Comparison of ENCODE assay signal across 9 cellular contexts in the genomic region with DNA sequence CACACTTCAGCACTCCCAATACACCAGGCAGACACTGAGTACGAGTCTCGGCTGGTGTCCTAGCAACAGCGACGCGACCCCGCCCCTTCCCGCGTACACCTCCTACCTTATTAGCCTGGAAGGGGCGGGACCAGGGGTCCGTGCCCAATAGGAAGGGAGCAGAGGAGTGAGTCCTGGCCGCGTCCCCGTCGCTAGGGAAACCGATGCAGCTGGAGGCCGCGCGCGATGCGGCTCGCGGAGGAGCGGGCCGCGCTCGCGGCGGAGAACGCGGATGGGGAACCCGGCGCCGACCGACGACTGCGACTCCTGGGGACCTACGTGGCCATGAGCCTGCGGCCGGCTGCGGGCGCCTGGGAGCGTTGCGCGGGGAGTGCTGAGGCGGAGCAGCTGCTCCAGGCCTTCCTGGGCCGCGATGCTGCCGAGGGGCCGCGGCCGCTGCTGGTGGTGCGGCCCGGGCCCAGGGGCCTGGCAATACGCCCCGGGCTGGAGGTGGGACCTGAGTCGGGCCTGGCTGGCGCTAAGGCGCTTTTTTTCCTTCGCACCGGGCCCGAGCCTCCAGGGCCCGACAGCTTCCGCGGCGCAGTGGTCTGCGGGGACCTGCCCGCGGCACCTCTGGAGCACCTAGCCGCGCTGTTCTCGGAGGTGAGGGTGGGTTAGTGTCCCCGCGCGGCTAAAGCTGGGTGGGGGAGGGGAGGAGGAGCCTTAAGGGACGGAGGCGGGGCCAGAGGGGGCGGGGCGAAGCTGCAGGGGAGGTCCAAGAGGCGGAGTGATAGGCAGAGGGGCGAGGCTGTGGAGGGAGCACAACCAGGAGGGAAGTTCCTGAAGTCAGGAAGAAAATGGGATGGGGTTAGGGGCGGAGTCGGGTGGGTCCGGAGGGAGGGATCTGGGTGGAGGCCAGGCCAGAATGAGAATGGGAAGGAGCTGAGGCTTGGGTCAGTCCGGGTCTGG. TPM values are rescaled to one million over a fixed set of nuclear protein-coding genes. Genes with fewer than 3 reads are reported as not detected.
DNase-seq lines count a peak whose midpoint lies in the region; FAIRE-seq and TF ChIP-seq lines count a peak whose summit lies in the region.
"Had no signal": no experiment of that assay in that cellular context is flagged by ENCODE, and none has a peak within 500 bp of the region (broad histone marks: within the 10 kb centered on the region; RNA-seq: fewer than 3 reads in every experiment).

A gene with protein sequence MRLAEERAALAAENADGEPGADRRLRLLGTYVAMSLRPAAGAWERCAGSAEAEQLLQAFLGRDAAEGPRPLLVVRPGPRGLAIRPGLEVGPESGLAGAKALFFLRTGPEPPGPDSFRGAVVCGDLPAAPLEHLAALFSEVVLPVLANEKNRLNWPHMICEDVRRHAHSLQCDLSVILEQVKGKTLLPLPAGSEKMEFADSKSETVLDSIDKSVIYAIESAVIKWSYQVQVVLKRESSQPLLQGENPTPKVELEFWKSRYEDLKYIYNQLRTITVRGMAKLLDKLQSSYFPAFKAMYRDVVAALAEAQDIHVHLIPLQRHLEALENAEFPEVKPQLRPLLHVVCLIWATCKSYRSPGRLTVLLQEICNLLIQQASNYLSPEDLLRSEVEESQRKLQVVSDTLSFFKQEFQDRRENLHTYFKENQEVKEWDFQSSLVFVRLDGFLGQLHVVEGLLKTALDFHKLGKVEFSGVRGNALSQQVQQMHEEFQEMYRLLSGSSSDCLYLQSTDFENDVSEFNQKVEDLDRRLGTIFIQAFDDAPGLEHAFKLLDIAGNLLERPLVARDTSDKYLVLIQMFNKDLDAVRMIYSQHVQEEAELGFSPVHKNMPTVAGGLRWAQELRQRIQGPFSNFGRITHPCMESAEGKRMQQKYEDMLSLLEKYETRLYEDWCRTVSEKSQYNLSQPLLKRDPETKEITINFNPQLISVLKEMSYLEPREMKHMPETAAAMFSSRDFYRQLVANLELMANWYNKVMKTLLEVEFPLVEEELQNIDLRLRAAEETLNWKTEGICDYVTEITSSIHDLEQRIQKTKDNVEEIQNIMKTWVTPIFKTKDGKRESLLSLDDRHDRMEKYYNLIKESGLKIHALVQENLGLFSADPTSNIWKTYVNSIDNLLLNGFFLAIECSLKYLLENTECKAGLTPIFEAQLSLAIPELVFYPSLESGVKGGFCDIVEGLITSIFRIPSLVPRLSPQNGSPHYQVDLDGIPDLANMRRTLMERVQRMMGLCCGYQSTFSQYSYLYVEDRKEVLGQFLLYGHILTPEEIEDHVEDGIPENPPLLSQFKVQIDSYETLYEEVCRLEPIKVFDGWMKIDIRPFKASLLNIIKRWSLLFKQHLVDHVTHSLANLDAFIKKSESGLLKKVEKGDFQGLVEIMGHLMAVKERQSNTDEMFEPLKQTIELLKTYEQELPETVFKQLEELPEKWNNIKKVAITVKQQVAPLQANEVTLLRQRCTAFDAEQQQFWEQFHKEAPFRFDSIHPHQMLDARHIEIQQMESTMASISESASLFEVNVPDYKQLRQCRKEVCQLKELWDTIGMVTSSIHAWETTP (N-terminal part only) (plus strand): TSS at position 197 of the 948 bp plus-strand sequence. CDS start 29 bp downstream, at position 226.

- peak; percentile 56 for FAIRE-seq in urothelium cell line (lab: Jason Lieb, UNC)

- H3K36me3 ChIP-seq in neural cell (ENCODE audit: insufficient read depth, low read length): no peaks in the 10 kb centered on the region
- H3K36me3 ChIP-seq: SJSA1 had no signal

- H3K27me3 ChIP-seq in neural cell (ENCODE audit: insufficient read depth, low read depth, low read length): no peaks in the 10 kb centered on the region
- H3K27me3 ChIP-seq: SJSA1 had no signal

- peaks cover 3% of the 10 kb centered on the region for H3K9me3 Mint-ChIP-seq in activated CD4-positive, alpha-beta T cell treated with anti-CD3 and anti-CD28 coated beads, Interleukin-2, amount 10 ng/mL, durations not matched to agents 24 days and 14 days

- peak within 1 kb of the TSS; percentile 73 for H3K9ac ChIP-seq in neural cell (ENCODE audit: low read length)

- peaks cover 10% of the 10 kb centered on the region for H3K27me3 Mint-ChIP-seq in activated CD4-positive, alpha-beta T cell treated with anti-CD3 and anti-CD28 coated beads, Interleukin-2, amount 10 ng/mL, durations not matched to agents 24 days and 14 days

- TF ChIP-seq CTCF in neural cell (IDR thresholded peaks at IDR 0.05; ENCODE audit: poor library complexity, severe bottlenecking): no peak
- TF ChIP-seq CTCF in GM20000 (IDR thresholded peaks at IDR 0.05; ENCODE audit: extremely low read depth, missing control alignments): no peak

- DNase-seq in activated CD4-positive, alpha-beta T cell treated with anti-CD3 and anti-CD28 coated beads, Interleukin-2, amount 10 ng/mL, durations not matched to agents 24 days and 14 days: peak; percentile 61
- no peak for DNase-seq in activated CD4-positive, alpha-beta T cell treated with anti-CD3 and anti-CD28 coated beads for 1 hour
- peak; percentile 9 to 16 for DNase-seq in activated CD4-positive, alpha-beta T cell treated with anti-CD3 and anti-CD28 coated beads, Interleukin-2, amount 50 U/mL, for 48 hours
- DNase-seq in globus pallidus (ENCODE audit: low spot score): peak; percentile 84
- DNase-seq in urothelium cell line (ENCODE audit: low spot score): peak; percentile 88
- no peak for DNase-seq in GM20000 (ENCODE audit: low spot score)
- no peak for DNase-seq in SIG-M5 treated with dmso at 0.1 percent for 504 hours (lab: John Stamatoyannopoulos, UW; ENCODE audit: unreplicated experiment)

- peak; percentile 63 for TF ChIP-seq EP300 in neural cell (conservative IDR thresholded peaks at IDR 0.05; ENCODE audit: poor library complexity, severe bottlenecking)

- H3F3A ChIP-seq in neural cell (ENCODE audit: insufficient read depth, low read length, poor library complexity, severe bottlenecking): no peaks in the 10 kb centered on the region

- H3K9me2 ChIP-seq in neural cell (ENCODE audit: insufficient read depth, low read length): no peaks in the 10 kb centered on the region

- peak within 1 kb of the TSS; percentile 87 for H3K4me3 ChIP-seq in neural cell (ENCODE audit: low read length)
- H3K4me3 ChIP-seq: SJSA1 had no signal

- TF ChIP-seq RAD21 in neural cell (conservative IDR thresholded peaks at IDR 0.05): peak; percentile 42

- H3K4me3 Mint-ChIP-seq in activated CD4-positive, alpha-beta T cell treated with anti-CD3 and anti-CD28 coated beads, Interleukin-2, amount 10 ng/mL, durations not matched to agents 24 days and 14 days: no peak within 1 kb of the TSS

- no peaks in the 10 kb centered on the region for H3K9me3 ChIP-seq in neural cell (ENCODE audit: low read length)
- H3K9me3 ChIP-seq: SJSA1 had no signal

- peak within 1 kb of the TSS; percentile 71 for H3K27ac ChIP-seq in neural cell (ENCODE audit: low read length)
- H3K27ac ChIP-seq: SJSA1 had no signal

- peak within 1 kb of the TSS; percentile 82 for H3K4me2 ChIP-seq in neural cell (ENCODE audit: low read length)

- H4K20me1 ChIP-seq in neural cell (ENCODE audit: insufficient read depth): no peaks in the 10 kb centered on the region

- peak within 1 kb of the TSS; percentile 65 for H2AFZ ChIP-seq in neural cell (ENCODE audit: low read depth, low read length)

- H3K27ac Mint-ChIP-seq in activated CD4-positive, alpha-beta T cell treated with anti-CD3 and anti-CD28 coated beads, Interleukin-2, amount 10 ng/mL, durations not matched to agents 24 days and 14 days: no peak within 1 kb of the TSS

- no peaks in the 10 kb centered on the region for H3K4me1 Mint-ChIP-seq in activated CD4-positive, alpha-beta T cell treated with anti-CD3 and anti-CD28 coated beads, Interleukin-2, amount 10 ng/mL, durations not matched to agents 24 days and 14 days

- H3K36me3 Mint-ChIP-seq in activated CD4-positive, alpha-beta T cell treated with anti-CD3 and anti-CD28 coated beads, Interleukin-2, amount 10 ng/mL, durations not matched to agents 24 days and 14 days (ENCODE audit: low read depth): no peaks in the 10 kb centered on the region

- H3K79me2 ChIP-seq in neural cell (replicated peaks; ENCODE audit: insufficient read depth, low read length): no peaks in the 10 kb centered on the region

- intact Hi-C loops in activated CD4-positive, alpha-beta T cell treated with anti-CD3 and anti-CD28 coated beads, Interleukin-2, amount 10 ng/mL, durations not matched to agents 24 days and 14 days (cut with micrococcal nuclease): no loop called here

TF ChIP-seq in neural cell, 6 proteins besides CTCF, POLR2A, EP300 and RAD21 (continues in another document):
- TF ChIP-seq EZH2 (IDR thresholded peaks at IDR 0.05; ENCODE audit: borderline replicate concordance, insufficient read depth, low read length, poor library complexity, severe bottlenecking) (no peak), POLR2AphosphoS5 (IDR thresholded peaks at IDR 0.05) (peak; percentile 71), TAF1 (IDR thresholded peaks at IDR 0.05; ENCODE audit: low read depth) (peak; percentile 44), MXI1 (conservative IDR thresholded peaks at IDR 0.05; ENCODE audit: poor library complexity, severe bottlenecking) (peak; percentile 96)
- TF ChIP-seq, protein P1, sequence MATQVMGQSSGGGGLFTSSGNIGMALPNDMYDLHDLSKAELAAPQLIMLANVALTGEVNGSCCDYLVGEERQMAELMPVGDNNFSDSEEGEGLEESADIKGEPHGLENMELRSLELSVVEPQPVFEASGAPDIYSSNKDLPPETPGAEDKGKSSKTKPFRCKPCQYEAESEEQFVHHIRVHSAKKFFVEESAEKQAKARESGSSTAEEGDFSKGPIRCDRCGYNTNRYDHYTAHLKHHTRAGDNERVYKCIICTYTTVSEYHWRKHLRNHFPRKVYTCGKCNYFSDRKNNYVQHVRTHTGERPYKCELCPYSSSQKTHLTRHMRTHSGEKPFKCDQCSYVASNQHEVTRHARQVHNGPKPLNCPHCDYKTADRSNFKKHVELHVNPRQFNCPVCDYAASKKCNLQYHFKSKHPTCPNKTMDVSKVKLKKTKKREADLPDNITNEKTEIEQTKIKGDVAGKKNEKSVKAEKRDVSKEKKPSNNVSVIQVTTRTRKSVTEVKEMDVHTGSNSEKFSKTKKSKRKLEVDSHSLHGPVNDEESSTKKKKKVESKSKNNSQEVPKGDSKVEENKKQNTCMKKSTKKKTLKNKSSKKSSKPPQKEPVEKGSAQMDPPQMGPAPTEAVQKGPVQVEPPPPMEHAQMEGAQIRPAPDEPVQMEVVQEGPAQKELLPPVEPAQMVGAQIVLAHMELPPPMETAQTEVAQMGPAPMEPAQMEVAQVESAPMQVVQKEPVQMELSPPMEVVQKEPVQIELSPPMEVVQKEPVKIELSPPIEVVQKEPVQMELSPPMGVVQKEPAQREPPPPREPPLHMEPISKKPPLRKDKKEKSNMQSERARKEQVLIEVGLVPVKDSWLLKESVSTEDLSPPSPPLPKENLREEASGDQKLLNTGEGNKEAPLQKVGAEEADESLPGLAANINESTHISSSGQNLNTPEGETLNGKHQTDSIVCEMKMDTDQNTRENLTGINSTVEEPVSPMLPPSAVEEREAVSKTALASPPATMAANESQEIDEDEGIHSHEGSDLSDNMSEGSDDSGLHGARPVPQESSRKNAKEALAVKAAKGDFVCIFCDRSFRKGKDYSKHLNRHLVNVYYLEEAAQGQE (IDR thresholded peaks at IDR 0.05; ENCODE audit: borderline replicate concordance): peak; percentile 64

RNA-seq across cellular contexts. Expression of the gene that starts here (rescaled TPM):
- total RNA-seq in activated CD4-positive, alpha-beta T cell treated with anti-CD3 and anti-CD28 coated beads, Interleukin-2, amount 10 ng/mL, durations not matched to agents 24 days and 14 days: not detected in 2 replicates
- 1.5 and 2.0 TPM in 2 replicates for polyA plus RNA-seq in neural cell
- polyA minus RNA-seq in neural cell: 2.0 and 2.4 TPM in 2 replicates

Comparison
In these comparisons a context has a peak if more than half of its experiments do, and no peak if none do; other contexts are left out.
1. DNase-seq: peak in activated CD4-positive, alpha-beta T cell treated with anti-CD3 and anti-CD28 coated beads, Interleukin-2, amount 50 U/mL, for 48 hours (2 of 2), globus pallidus (single experiment) and urothelium cell line (single experiment); none in activated CD4-positive, alpha-beta T cell treated with anti-CD3 and anti-CD28 coated beads for 1 hour (single experiment), GM20000 (single experiment) and SIG-M5 treated with dmso at 0.1 percent for 504 hours (single experiment).
2. Peak in DNase-seq in activated CD4-positive, alpha-beta T cell treated with anti-CD3 and anti-CD28 coated beads, Interleukin-2, amount 10 ng/mL, durations not matched to agents 24 days and 14 days; RNA of the gene not detected or under 1 TPM.